Comparison of ENCODE assay signal across 8 cellular contexts in the genomic region with DNA sequence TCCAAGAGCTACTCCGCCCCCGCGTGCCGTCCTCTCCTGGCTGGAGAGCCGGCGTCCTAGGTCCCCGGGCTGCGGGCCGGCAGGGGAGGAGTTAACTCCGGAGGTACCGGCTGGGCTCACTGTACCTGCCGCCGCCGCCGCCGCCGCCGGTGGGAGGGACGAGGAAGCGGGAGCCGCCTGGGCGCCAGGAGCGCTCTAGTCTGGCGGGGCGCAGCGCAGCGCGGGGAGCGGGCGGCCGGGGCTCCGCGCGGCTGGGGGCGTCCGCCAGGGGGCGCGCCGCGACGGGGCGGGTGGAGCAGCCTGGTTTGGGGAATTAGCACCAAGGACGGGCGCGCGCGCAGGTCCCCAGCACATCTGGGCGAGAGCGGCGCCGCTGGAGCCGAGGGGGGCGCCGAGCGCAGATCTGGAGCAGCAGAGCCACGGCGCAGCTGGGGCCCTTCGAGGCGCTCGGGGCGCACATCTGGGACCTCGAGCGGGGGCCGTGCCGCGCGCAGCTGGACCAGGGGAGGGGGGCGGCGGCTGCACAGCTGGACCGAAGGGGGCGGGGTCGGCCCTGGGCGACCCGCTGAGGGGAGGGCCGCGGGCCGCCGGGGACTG. TPM values are rescaled to one million over a fixed set of nuclear protein-coding genes. Genes with fewer than 3 reads are reported as not detected.
DNase-seq lines count a peak whose midpoint lies in the region; ATAC-seq and TF ChIP-seq lines count a peak whose summit lies in the region.

A gene (plus strand): TSS at position 348 of the 597 bp plus-strand sequence. CDS start 349 bp downstream, outside the sequence.

- peak; percentile 25 for DNase-seq in SIG-M5 treated with dmso at 0.1 percent for 504 hours (lab: John Stamatoyannopoulos, UW; ENCODE audit: unreplicated experiment)
- DNase-seq in SIG-M5 (lab: John Stamatoyannopoulos, UW), result no peak
- DNase-seq in NCI-H748 (lab: John Stamatoyannopoulos, UW; ENCODE audit: unreplicated experiment), result peak; percentile 77
- DNase-seq in activated T-cell treated with anti-CD3 and anti-CD28 coated beads, Interleukin-2, amount 50 U/mL, for 24 hours, result peak; percentile 83
- peak; percentile 47 for DNase-seq in fibroblast of gingiva (ENCODE audit: low read depth)
- peak; percentile 58 for DNase-seq in neural crest cell (ENCODE audit: low read depth, low spot score)
- no peak for DNase-seq in thoracic aorta (ENCODE audit: low spot score)

- H3K4me1 ChIP-seq in thoracic aorta (ENCODE audit: control insufficient read depth in 1 of 2, low read depth in 2 of 2), result peaks cover 25 to 67% of the 10 kb centered on the region in 2 donors

- peak; percentile 23 for ATAC-seq in thoracic aorta (ENCODE audit: insufficient number of reproducible peaks, low FRiP score, low read depth)
- no peak for ATAC-seq in GM18498 (IDR thresholded peaks at IDR 0.05; ENCODE audit: unreplicated experiment)

- peak within 1 kb of the TSS; percentile 74 for H3K4me3 Mint-ChIP-seq in activated T-cell treated with anti-CD3 and anti-CD28 coated beads, Interleukin-2, amount 50 U/mL, for 24 hours
- peak within 1 kb of the TSS; percentile 91 for H3K4me3 Mint-ChIP-seq in neural crest cell

- no peaks in the 10 kb centered on the region for H3K9me3 ChIP-seq in thoracic aorta

- H3K27me3 ChIP-seq in thoracic aorta (replicated peaks; ENCODE audit: insufficient read depth), result no peaks in the 10 kb centered on the region

- H3K36me3 ChIP-seq in thoracic aorta, result peaks cover 7% of the 10 kb centered on the region

- TF ChIP-seq CTCF in neural crest cell (conservative IDR thresholded peaks at IDR 0.05) (peak; percentile 76), thoracic aorta (IDR thresholded peaks at IDR 0.05) (peak; percentile 46)

- H3K4me1 Mint-ChIP-seq in activated T-cell treated with anti-CD3 and anti-CD28 coated beads, Interleukin-2, amount 50 U/mL, for 24 hours (ENCODE audit: low read depth), result peaks cover 12% of the 10 kb centered on the region
- peaks cover 16% of the 10 kb centered on the region for H3K4me1 Mint-ChIP-seq in neural crest cell

- H3K27me3 Mint-ChIP-seq in activated T-cell treated with anti-CD3 and anti-CD28 coated beads, Interleukin-2, amount 50 U/mL, for 24 hours, result peaks cover 74% of the 10 kb centered on the region
- peaks cover 60% of the 10 kb centered on the region for H3K27me3 Mint-ChIP-seq in neural crest cell (ENCODE audit: low read depth)

- H3K36me3 Mint-ChIP-seq in activated T-cell treated with anti-CD3 and anti-CD28 coated beads, Interleukin-2, amount 50 U/mL, for 24 hours (ENCODE audit: low read depth), result no peaks in the 10 kb centered on the region
- no peaks in the 10 kb centered on the region for H3K36me3 Mint-ChIP-seq in neural crest cell (ENCODE audit: low read depth)

- H3K27ac ChIP-seq in thoracic aorta, result peak within 1 kb of the TSS; percentile 95 to 100

- H3K9me3 Mint-ChIP-seq in activated T-cell treated with anti-CD3 and anti-CD28 coated beads, Interleukin-2, amount 50 U/mL, for 24 hours, result no peaks in the 10 kb centered on the region
- H3K9me3 Mint-ChIP-seq in neural crest cell, result no peaks in the 10 kb centered on the region

- peak within 1 kb of the TSS; percentile 95 for H3K4me3 ChIP-seq in thoracic aorta

- H3K27ac Mint-ChIP-seq in activated T-cell treated with anti-CD3 and anti-CD28 coated beads, Interleukin-2, amount 50 U/mL, for 24 hours, result no peak within 1 kb of the TSS
- H3K27ac Mint-ChIP-seq in neural crest cell (ENCODE audit: unreplicated experiment), result no peak within 1 kb of the TSS

RNA-seq across cellular contexts. Expression of the gene that starts here (rescaled TPM):
- total RNA-seq in neural crest cell (0.79 and 1.1 TPM in 2 replicates), thoracic aorta (100 to 1,000 TPM in 1 of 2 donors, 10 to 100 TPM in 1; 61.7 to 131 TPM)

Comparison
In these comparisons a context has a peak if more than half of its experiments do, and no peak if none do; other contexts are left out.
1. RNA of the gene that starts here (total RNA-seq): 61.7 to 131 TPM in thoracic aorta; 0.79 to 1.1 TPM in neural crest cell; every median in the first group is over 10 times any median in the second.
2. DNase-seq: peak in SIG-M5 treated with dmso at 0.1 percent for 504 hours (single experiment), NCI-H748 (single experiment), activated T-cell treated with anti-CD3 and anti-CD28 coated beads, Interleukin-2, amount 50 U/mL, for 24 hours (single experiment), fibroblast of gingiva (single experiment) and neural crest cell (single experiment); none in SIG-M5 (single experiment) and thoracic aorta (single experiment).